1 cellular context compared by ENCODE assay signal in genomic region chr11:121898913-121899312, GRCh38.
TF ChIP-seq lines count a peak whose summit lies in the region.

No MANE protein-coding gene starts in this region.

TF ChIP-seq in GM23338, 12 proteins besides CTCF, POLR2A, EP300 and RAD21 (continued from another document):
- TF ChIP-seq ETS1 (IDR thresholded peaks at IDR 0.05) (no peak), CREB1 (CRISPR knock-in tag; IDR thresholded peaks at IDR 0.05; ENCODE audit: low read depth) (no peak), ZNF462 (CRISPR knock-in tag; IDR thresholded peaks at IDR 0.05) (no peak), ZNF331 (CRISPR knock-in tag; IDR thresholded peaks at IDR 0.05; ENCODE audit: low read depth) (no peak), STAT1 (IDR thresholded peaks at IDR 0.05; ENCODE audit: unreplicated experiment) (no peak), JUNB (IDR thresholded peaks at IDR 0.05; ENCODE audit: unreplicated experiment) (no peak), POLR2AphosphoS5 (IDR thresholded peaks at IDR 0.05; ENCODE audit: low read depth) (no peak), EZH2 (IDR thresholded peaks at IDR 0.05; ENCODE audit: low read depth, unreplicated experiment) (no peak)
TF ChIP-seq in GM23338: peak in this region for 0.
